ENCODE assay signal across 23 cellular contexts in the genomic region with DNA sequence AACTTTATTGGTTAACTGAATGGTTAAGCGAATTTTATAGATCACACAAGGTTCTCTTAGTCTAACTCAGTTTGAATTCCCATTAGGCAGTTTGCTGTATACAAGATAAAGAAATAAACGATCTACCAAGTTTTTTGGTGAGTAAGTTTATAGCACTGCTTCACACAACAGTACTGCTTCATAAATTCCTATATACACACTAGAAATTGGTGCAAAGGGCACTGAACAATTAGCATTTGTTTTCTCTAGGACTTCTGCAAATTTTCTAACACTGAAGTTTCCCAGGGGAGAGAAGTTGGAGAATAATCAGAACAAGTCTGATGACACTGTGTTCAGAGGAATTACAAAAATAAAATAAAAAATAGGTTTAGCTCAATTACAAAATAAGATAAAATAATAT.
"Had no signal": no experiment of that assay in that cellular context is flagged by ENCODE, and none has a peak within 500 bp of the region (broad histone marks: within the 10 kb centered on the region; RNA-seq: fewer than 3 reads in every experiment).

No MANE protein-coding gene starts in this region.

- H3K27me3 ChIP-seq: dorsolateral prefrontal cortex, esophagus muscularis mucosa, foreskin keratinocyte, gastroesophageal sphincter, heart left ventricle, hepatocyte, left lung had no signal

- ATAC-seq: foreskin keratinocyte; gastroesophageal sphincter; heart left ventricle; left lung; left ventricle myocardium superior; lower lobe of right lung; naive thymus-derived CD4-positive, alpha-beta T cell had no signal

- H3K4me3 ChIP-seq: coronary artery, dorsolateral prefrontal cortex, esophagus muscularis mucosa, gastroesophageal sphincter, heart left ventricle, hepatocyte, left lung, lower lobe of right lung had no signal

- DNase-seq: dermis blood vessel endothelial cell; dorsolateral prefrontal cortex; effector CD4-positive, alpha-beta T cell; effector memory CD4-positive, alpha-beta T cell; foreskin keratinocyte; heart left ventricle; hypothalamus; immature natural killer cell; islet precursor cell; kidney; kidney glomerular epithelial cell; left lung; left ventricle myocardium superior; lower lobe of right lung; mesenchymal stem cell; naive thymus-derived CD4-positive, alpha-beta T cell had no signal

- H3K27ac ChIP-seq: coronary artery, dorsolateral prefrontal cortex, esophagus muscularis mucosa, foreskin keratinocyte, gastroesophageal sphincter, heart left ventricle, hepatocyte, left lung, lower lobe of right lung had no signal

- H3K79me2 ChIP-seq: hepatocyte had no signal

- H3K9me3 ChIP-seq: esophagus muscularis mucosa, gastroesophageal sphincter, lower lobe of right lung had no signal

- H3K4me1 ChIP-seq: esophagus muscularis mucosa, foreskin keratinocyte, gastroesophageal sphincter, heart left ventricle, left lung, lower lobe of right lung had no signal

- FAIRE-seq: colon, endothelial cell of umbilical vein, frontal cortex, kidney had no signal

- H2AFZ ChIP-seq: hepatocyte had no signal

- H3K36me3 ChIP-seq: esophagus muscularis mucosa, gastroesophageal sphincter, heart left ventricle, left lung, lower lobe of right lung had no signal

- H3K4me2 ChIP-seq: hepatocyte had no signal
